Comparison of ENCODE assay signal across 21 cellular contexts in genomic region chr5:172758836-172759149, GRCh38. TPM values are rescaled to one million over a fixed set of nuclear protein-coding genes. Genes with fewer than 3 reads are reported as not detected.
DNase-seq lines count a peak whose midpoint lies in the region; ATAC-seq and TF ChIP-seq lines count a peak whose summit lies in the region.
"Had no signal": no experiment of that assay in that cellular context is flagged by ENCODE, and none has a peak within 500 bp of the region (broad histone marks: within the 10 kb centered on the region; RNA-seq: fewer than 3 reads in every experiment).

No MANE protein-coding gene starts in this region.

- no peak overlapping the region for H4K91ac ChIP-seq in trophoblast cell (ENCODE audit: low read depth, low read length)

- H2BK120ac ChIP-seq in trophoblast cell (ENCODE audit: insufficient read depth, low read length, poor library complexity): no peak overlapping the region

- H3K36me3 ChIP-seq in ACC112 (ENCODE audit: insufficient read depth, low read length) (no peaks in the 10 kb centered on the region), esophagus squamous epithelium (no peaks in the 10 kb centered on the region), trophoblast cell (ENCODE audit: control insufficient read depth in 1 of 2, insufficient read depth in 2 of 2, low read length in 2 of 2) (no peaks in the 10 kb centered on the region)
- H3K36me3 ChIP-seq: cardiac muscle cell had no signal

- peak overlapping the region; percentile 30 for H2AK5ac ChIP-seq in trophoblast cell (ENCODE audit: low read length)

- no peak overlapping the region for H4K12ac ChIP-seq in trophoblast cell (ENCODE audit: low read depth, low read length)

- no peak overlapping the region for H3K4me2 ChIP-seq in trophoblast cell (ENCODE audit: low read length)

- POLR2A ChIA-PET in activated CD8-positive, alpha-beta T cell treated with anti-CD3 and anti-CD28 coated beads, Interleukin-2, amount 10 ng/mL, durations not matched to agents 7 days and 5 days (lab: Charles Lee): no interaction called here

- H3K9ac ChIP-seq in trophoblast cell (ENCODE audit: low read length): no peak overlapping the region

- H3K4me1 Mint-ChIP-seq in activated CD8-positive, alpha-beta T cell treated with anti-CD3 and anti-CD28 coated beads, Interleukin-2, amount 10 ng/mL, durations not matched to agents 7 days and 5 days (ENCODE audit: low read depth): no peaks in the 10 kb centered on the region
- H3K4me1 Mint-ChIP-seq: activated CD4-positive, alpha-beta T cell treated with anti-CD3 and anti-CD28 coated beads for 36 hours; activated CD8-positive, alpha-beta memory T cell treated with anti-CD3 and anti-CD28 coated beads, Interleukin-2, amount 10 ng/mL, durations not matched to agents 7 days and 5 days had no signal

- H3K4me1 ChIP-seq in ACC112 (ENCODE audit: control insufficient read depth, insufficient read depth, low read length, unreplicated experiment) (peaks cover 16% of the 10 kb centered on the region), esophagus squamous epithelium (peaks cover 0 to 12% (median 11%) of the 10 kb centered on the region in 3 donors), trophoblast cell (ENCODE audit: control insufficient read depth in 1 of 2, insufficient read depth in 2 of 2, low read length in 2 of 2) (peaks cover 0 to 3% of the 10 kb centered on the region in 2 experiments)

- intact Hi-C loops in esophagus squamous epithelium (cut with DNase I): no loop called here

- no peaks in the 10 kb centered on the region for H3K79me1 ChIP-seq in trophoblast cell (ENCODE audit: low read length)

- no peaks in the 10 kb centered on the region for H3K9me3 Mint-ChIP-seq in activated CD8-positive, alpha-beta T cell treated with anti-CD3 and anti-CD28 coated beads, Interleukin-2, amount 10 ng/mL, durations not matched to agents 7 days and 5 days (ENCODE audit: insufficient read depth)
- H3K9me3 Mint-ChIP-seq: activated T-helper 2 cell treated with anti-CD3 and anti-CD28 coated beads, Interferon-gamma antibody, Interleukin-2, Interleukin-4, amounts not matched to agents 10 μg/mL and 5 μg/mL and 100 μg/mL, durations not matched to agents 14 hours and 24 hours and 36 hours; stimulated activated naive CD8-positive, alpha-beta T cell treated with anti-CD3 and anti-CD28 coated beads, Interleukin-15, Interleukin-2, amounts not matched to agents 100 ng/mL and 50 ng/mL, for 24 hours had no signal

- CTCF ChIA-PET in activated CD8-positive, alpha-beta T cell treated with anti-CD3 and anti-CD28 coated beads, Interleukin-2, amount 10 ng/mL, durations not matched to agents 7 days and 5 days (lab: Charles Lee): no interaction called here

- no peak overlapping the region for H3K14ac ChIP-seq in trophoblast cell (ENCODE audit: low read length)

- no peak for TF ChIP-seq POLR2A in esophagus squamous epithelium (IDR thresholded peaks at IDR 0.05)

- H3K27ac ChIP-seq in ACC112 (ENCODE audit: low read depth, low read length): peak overlapping the region; percentile 92
- peak overlapping the region; percentile 42 to 81 (median 56) for H3K27ac ChIP-seq in esophagus squamous epithelium
- H3K27ac ChIP-seq in trophoblast cell (ENCODE audit: low read depth, low read length): no peak overlapping the region
- H3K27ac ChIP-seq: cardiac muscle cell, PC-9, SK-N-MC had no signal

- TF ChIP-seq CTCF in esophagus squamous epithelium (IDR thresholded peaks at IDR 0.05) (no peak), GM13976 (IDR thresholded peaks at IDR 0.05; ENCODE audit: borderline replicate concordance, control extremely low read depth, extremely low read depth, insufficient read depth, missing control alignments) (no peak)

- H3K79me2 ChIP-seq in ACC112 (ENCODE audit: control insufficient read depth, insufficient read depth, low read length, unreplicated experiment) (no peaks in the 10 kb centered on the region), trophoblast cell (ENCODE audit: control insufficient read depth, insufficient read depth, low read length, poor library complexity) (no peaks in the 10 kb centered on the region)

- ATAC-seq in activated CD8-positive, alpha-beta T cell treated with anti-CD3 and anti-CD28 coated beads, Interleukin-2, amount 10 ng/mL, durations not matched to agents 7 days and 5 days: no peak
- ATAC-seq: activated CD4-positive, alpha-beta T cell treated with anti-CD3 and anti-CD28 coated beads for 36 hours; activated CD8-positive, alpha-beta memory T cell treated with anti-CD3 and anti-CD28 coated beads, Interleukin-2, amount 10 ng/mL, durations not matched to agents 7 days and 5 days had no signal

- peak; percentile 42 for DNase-seq in SK-N-DZ (ENCODE audit: low spot score)
- no peak for DNase-seq in esophagus squamous epithelium (lab: John Stamatoyannopoulos, UW)
- no peak for DNase-seq in trophoblast cell
- no peak for DNase-seq in GM13976 (ENCODE audit: low spot score)
- no peak for DNase-seq in activated CD8-positive, alpha-beta T cell treated with anti-CD3 and anti-CD28 coated beads, Interleukin-2, amount 10 ng/mL, durations not matched to agents 7 days and 5 days
- DNase-seq in OCI-M2 (lab: John Stamatoyannopoulos, UW; ENCODE audit: unreplicated experiment): no peak
- no peak for DNase-seq in GM03348 (ENCODE audit: low spot score)
- DNase-seq: activated CD4-positive, alpha-beta T cell treated with anti-CD3 and anti-CD28 coated beads for 36 hours; activated CD8-positive, alpha-beta memory T cell treated with anti-CD3 and anti-CD28 coated beads, Interleukin-2, amount 10 ng/mL, durations not matched to agents 7 days and 5 days; CD8-positive, alpha-beta memory T cell; Kasumi-1; NCI-H1092 treated with DMSO at 0.1 percent for 48 hours; retina; stimulated activated CD4-positive, alpha-beta T cell treated with anti-CD3 and anti-CD28 coated beads, Interleukin-1b, Interleukin-23, amount 100 ng/mL, for 48 hours had no signal

- H3K4me3 Mint-ChIP-seq in activated CD8-positive, alpha-beta T cell treated with anti-CD3 and anti-CD28 coated beads, Interleukin-2, amount 10 ng/mL, durations not matched to agents 7 days and 5 days: no peak overlapping the region
- H3K4me3 Mint-ChIP-seq: activated CD4-positive, alpha-beta T cell treated with anti-CD3 and anti-CD28 coated beads for 36 hours; activated CD8-positive, alpha-beta memory T cell treated with anti-CD3 and anti-CD28 coated beads, Interleukin-2, amount 10 ng/mL, durations not matched to agents 7 days and 5 days; memory B cell; stimulated activated naive CD8-positive, alpha-beta T cell treated with anti-CD3 and anti-CD28 coated beads, Interleukin-15, Interleukin-2, amounts not matched to agents 100 ng/mL and 50 ng/mL, for 24 hours had no signal

- no peaks in the 10 kb centered on the region for H3K9me3 ChIP-seq in esophagus squamous epithelium
- peaks cover 2% of the 10 kb centered on the region for H3K9me3 ChIP-seq in trophoblast cell (ENCODE audit: insufficient read depth, low read depth, low read length)

- no peak overlapping the region for H3K18ac ChIP-seq in trophoblast cell (ENCODE audit: low read length)

- in situ Hi-C loops in GM13976 (cut with MboI; ENCODE audit: low sequenced_read_pairs, unreplicated experiment): no loop called here

- H2BK12ac ChIP-seq in trophoblast cell (ENCODE audit: low read length): no peak overlapping the region

- H2BK5ac ChIP-seq in trophoblast cell (ENCODE audit: low read depth, low read length, poor library complexity): no peak overlapping the region

- H3K36me3 Mint-ChIP-seq in activated CD8-positive, alpha-beta T cell treated with anti-CD3 and anti-CD28 coated beads, Interleukin-2, amount 10 ng/mL, durations not matched to agents 7 days and 5 days (ENCODE audit: low read depth): no peaks in the 10 kb centered on the region
- H3K36me3 Mint-ChIP-seq: activated CD8-positive, alpha-beta memory T cell treated with anti-CD3 and anti-CD28 coated beads, Interleukin-2, amount 10 ng/mL, durations not matched to agents 7 days and 5 days had no signal

- no peak overlapping the region for H4K8ac ChIP-seq in trophoblast cell (ENCODE audit: low read depth, low read length)

- H3K4me3 ChIP-seq in ACC112 (ENCODE audit: low read depth, low read length): peak overlapping the region; percentile 56
- no peak overlapping the region for H3K4me3 ChIP-seq in esophagus squamous epithelium
- no peak overlapping the region for H3K4me3 ChIP-seq in trophoblast cell (ENCODE audit: low read depth, low read length)
- H3K4me3 ChIP-seq: cardiac muscle cell, SK-N-MC had no signal

- no peak overlapping the region for H3K4ac ChIP-seq in trophoblast cell (ENCODE audit: low read depth, low read length)

- no peak overlapping the region for H3K27ac Mint-ChIP-seq in activated CD8-positive, alpha-beta T cell treated with anti-CD3 and anti-CD28 coated beads, Interleukin-2, amount 10 ng/mL, durations not matched to agents 7 days and 5 days
- H3K27ac Mint-ChIP-seq: activated CD4-positive, alpha-beta T cell treated with anti-CD3 and anti-CD28 coated beads for 36 hours; activated CD8-positive, alpha-beta memory T cell treated with anti-CD3 and anti-CD28 coated beads, Interleukin-2, amount 10 ng/mL, durations not matched to agents 7 days and 5 days; activated T-helper 2 cell treated with anti-CD3 and anti-CD28 coated beads, Interferon-gamma antibody, Interleukin-2, Interleukin-4, amounts not matched to agents 10 μg/mL and 5 μg/mL and 100 μg/mL, durations not matched to agents 14 hours and 24 hours and 36 hours; stimulated activated naive CD8-positive, alpha-beta T cell treated with anti-CD3 and anti-CD28 coated beads, Interleukin-15, Interleukin-2, amounts not matched to agents 100 ng/mL and 50 ng/mL, for 24 hours had no signal

- H2AFZ ChIP-seq in ACC112 (ENCODE audit: low read length, unreplicated experiment) (no peak overlapping the region), trophoblast cell (ENCODE audit: insufficient read depth, low read length, poor library complexity) (no peak overlapping the region)
- H2AFZ ChIP-seq: PC-9 had no signal

- 80 to 86% methylated on average over 6 of the region's 6 CpGs for WGBS in esophagus squamous epithelium, 2 donors
- WGBS in trophoblast cell (ENCODE audit: extremely low coverage, insufficient coverage, insufficient read length): no CpG with 5 or more reads among the region's 6 CpGs

- no peaks in the 10 kb centered on the region for H3K27me3 ChIP-seq in ACC112 (ENCODE audit: insufficient read depth, low read length)
- no peaks in the 10 kb centered on the region for H3K27me3 ChIP-seq in esophagus squamous epithelium
- no peaks in the 10 kb centered on the region for H3K27me3 ChIP-seq in trophoblast cell (ENCODE audit: insufficient read depth, low read length)
- H3K27me3 ChIP-seq: cardiac muscle cell had no signal

- peaks cover 7% of the 10 kb centered on the region for H3K27me3 Mint-ChIP-seq in activated CD8-positive, alpha-beta T cell treated with anti-CD3 and anti-CD28 coated beads, Interleukin-2, amount 10 ng/mL, durations not matched to agents 7 days and 5 days (ENCODE audit: low read depth)
- H3K27me3 Mint-ChIP-seq: activated CD4-positive, alpha-beta T cell treated with anti-CD3 and anti-CD28 coated beads for 36 hours; stimulated activated naive CD8-positive, alpha-beta T cell treated with anti-CD3 and anti-CD28 coated beads, Interleukin-15, Interleukin-2, amounts not matched to agents 100 ng/mL and 50 ng/mL, for 24 hours had no signal

- no peak overlapping the region for H3K23ac ChIP-seq in trophoblast cell (ENCODE audit: low read length)

RNA-seq across cellular contexts. Expression of gene DUSP1, which starts 12.2 kb away (rescaled TPM):
- polyA plus RNA-seq in SK-N-DZ (2014; cell fraction: cytosol; rRNA removed): 22.7 and 24.2 TPM in 2 replicates
- polyA plus RNA-seq in SK-N-DZ (2014; cell fraction: nucleus; rRNA removed): 28.9 and 31.9 TPM in 2 replicates
- 100 to 1,000 TPM; 222 to 415 (median 252) TPM for total RNA-seq in esophagus squamous epithelium
- 12.0 and 12.4 TPM in 2 replicates for polyA plus RNA-seq in trophoblast cell (2013)
- total RNA-seq in activated CD8-positive, alpha-beta T cell treated with anti-CD3 and anti-CD28 coated beads, Interleukin-2, amount 10 ng/mL, durations not matched to agents 7 days and 5 days: 10 to 100 TPM; 55.6 to 56.6 TPM
